1 cellular context compared by ENCODE assay signal in the genomic region with DNA sequence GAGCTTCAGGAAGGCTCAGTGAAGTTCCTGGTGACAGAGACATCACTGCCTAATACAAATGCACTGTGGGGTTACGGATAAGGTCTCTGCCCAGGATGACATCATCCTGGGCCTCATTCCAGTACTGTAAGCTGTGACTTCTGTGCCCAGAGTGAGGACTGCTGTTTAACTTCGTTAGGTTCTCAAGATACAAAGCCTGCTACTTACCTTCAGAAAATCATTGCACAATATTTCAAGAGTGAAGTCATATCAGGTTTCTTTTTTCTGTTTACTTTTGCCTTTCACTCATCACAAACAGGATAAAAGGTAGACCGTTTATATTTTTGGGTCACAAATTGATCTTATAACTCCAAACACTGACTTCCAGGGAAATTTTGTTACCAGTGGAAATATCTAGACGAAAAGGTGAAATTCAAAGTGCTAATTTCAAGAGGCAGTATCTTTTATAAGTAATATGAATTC.
TF ChIP-seq lines count a peak whose summit lies in the region.

No MANE protein-coding gene starts in this region.

TF ChIP-seq in HEK293, 187 proteins besides CTCF, POLR2A, EP300 and RAD21 (continued from another document):
- TF ChIP-seq ZNF747 (tag by site-specific recombination; IDR thresholded peaks at IDR 0.05) (no peak), ZBTB21 (tag by site-specific recombination; IDR thresholded peaks at IDR 0.05) (peak; percentile 62), ZNF16 (tag by site-specific recombination; IDR thresholded peaks at IDR 0.05; ENCODE audit: low read depth) (no peak), ZEB2 (tag by site-specific recombination; IDR thresholded peaks at IDR 0.05) (0 out of 2 replicates have a peak, but pooled peaks have one; percentile 37)
- TF ChIP-seq, protein P1, sequence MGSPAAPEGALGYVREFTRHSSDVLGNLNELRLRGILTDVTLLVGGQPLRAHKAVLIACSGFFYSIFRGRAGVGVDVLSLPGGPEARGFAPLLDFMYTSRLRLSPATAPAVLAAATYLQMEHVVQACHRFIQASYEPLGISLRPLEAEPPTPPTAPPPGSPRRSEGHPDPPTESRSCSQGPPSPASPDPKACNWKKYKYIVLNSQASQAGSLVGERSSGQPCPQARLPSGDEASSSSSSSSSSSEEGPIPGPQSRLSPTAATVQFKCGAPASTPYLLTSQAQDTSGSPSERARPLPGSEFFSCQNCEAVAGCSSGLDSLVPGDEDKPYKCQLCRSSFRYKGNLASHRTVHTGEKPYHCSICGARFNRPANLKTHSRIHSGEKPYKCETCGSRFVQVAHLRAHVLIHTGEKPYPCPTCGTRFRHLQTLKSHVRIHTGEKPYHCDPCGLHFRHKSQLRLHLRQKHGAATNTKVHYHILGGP (tag by site-specific recombination; IDR thresholded peaks at IDR 0.05): peak; percentile 7; the same call in 1 of the 2 replicates
TF ChIP-seq in HEK293: peak in this region for 31.
